8 cellular contexts compared by ENCODE assay signal in genomic region chr14:99605299-99605961, GRCh38. TPM values are rescaled to one million over a fixed set of nuclear protein-coding genes. Genes with fewer than 3 reads are reported as not detected.
DNase-seq lines count a peak whose midpoint lies in the region; ATAC-seq, FAIRE-seq and TF ChIP-seq lines count a peak whose summit lies in the region.

No MANE protein-coding gene starts in this region.

- intact Hi-C loops in lower lobe of right lung (cut with DNase I) = no loop called here

- H3K4me1 ChIP-seq in lower lobe of right lung = peaks cover 39% of the 10 kb centered on the region

- no peaks in the 10 kb centered on the region for H3K9me3 ChIP-seq in lower lobe of right lung

- no peak for FAIRE-seq in D721Med (lab: Jason Lieb, UNC)

- DNase-seq in D721Med (ENCODE audit: insufficient read length, low spot score) (peak; percentile 72), NCI-H510A (lab: John Stamatoyannopoulos, UW) (peak; percentile 58), dermis microvascular lymphatic vessel endothelial cell (ENCODE audit: low read depth in 2 of 2) (peak; percentile 55 to 81), lower lobe of right lung (peak; percentile 76)
- DNase-seq in activated CD4-positive, alpha-beta T cell treated with anti-CD3 and anti-CD28 coated beads, Interleukin-2, amount 50 U/mL, for 24 hours (ENCODE audit: low read depth in 1 of 2, low spot score in 1 of 2) = peak; percentile 49 to 51
- peak; percentile 66 for DNase-seq in stimulated activated CD8-positive, alpha-beta memory T cell treated with anti-CD3 and anti-CD28 coated beads, Interleukin-12 subunit alpha, Interleukin-12 subunit beta, amount 100 ng/mL, for 1 hour (ENCODE audit: low read depth)

- H3K4me3 ChIP-seq in lower lobe of right lung = peak overlapping the region; percentile 89

- TF ChIP-seq CTCF in D721Med (IDR thresholded peaks at IDR 0.05; ENCODE audit: insufficient read depth, missing control alignments) (no peak), lower lobe of right lung (IDR thresholded peaks at IDR 0.05) (no peak)

- peak overlapping the region; percentile 88 for H3K27ac ChIP-seq in lower lobe of right lung

- ATAC-seq in HG03045 (IDR thresholded peaks at IDR 0.05; ENCODE audit: unreplicated experiment) (peak; percentile 30), lower lobe of right lung (peak; percentile 32 to 53), HG02884 (IDR thresholded peaks at IDR 0.05; ENCODE audit: unreplicated experiment) (no peak)

- no peaks in the 10 kb centered on the region for H3K36me3 ChIP-seq in lower lobe of right lung

- peaks cover 6% of the 10 kb centered on the region for H3K27me3 ChIP-seq in lower lobe of right lung (ENCODE audit: low read depth)

RNA-seq across cellular contexts. Expression of gene CCDC85C, which starts 1.4 kb away (rescaled TPM):
- total RNA-seq in dermis microvascular lymphatic vessel endothelial cell = 5.5 and 5.7 TPM in 2 replicates
- 15.3 TPM for total RNA-seq in lower lobe of right lung

RNA-seq across cellular contexts. Expression of gene HHIPL1, which starts 39.5 kb away (rescaled TPM):
- total RNA-seq in dermis microvascular lymphatic vessel endothelial cell = 1.4 and 2.3 TPM in 2 replicates
- total RNA-seq in lower lobe of right lung = 1.6 TPM
